Comparison of ENCODE assay signal across 30 cellular contexts in the genomic region with DNA sequence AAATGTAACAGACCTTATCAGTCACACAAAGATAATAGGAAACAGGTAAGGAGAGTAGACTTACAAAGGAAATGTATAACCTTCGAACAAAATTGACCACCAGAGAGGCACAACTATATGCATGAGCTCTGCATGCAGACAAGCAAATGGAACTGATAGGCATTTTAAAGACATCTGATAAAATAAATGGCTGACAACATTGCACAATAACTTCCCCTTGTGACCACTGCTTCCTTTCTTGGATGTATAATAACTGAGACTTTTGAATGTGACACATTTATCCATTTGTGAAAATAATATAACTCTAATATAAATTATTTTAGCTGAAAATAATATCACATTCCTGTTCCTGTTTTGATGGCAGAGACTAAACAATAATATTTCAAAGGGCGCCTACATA.
"Had no signal": no experiment of that assay in that cellular context is flagged by ENCODE, and none has a peak within 500 bp of the region (broad histone marks: within the 10 kb centered on the region; RNA-seq: fewer than 3 reads in every experiment).

No MANE protein-coding gene starts in this region.

- H2AFZ ChIP-seq: hepatocyte had no signal

- DNase-seq: activated CD4-positive, alpha-beta memory T cell treated with anti-CD3 and anti-CD28 coated beads for 36 hours; activated CD4-positive, alpha-beta T cell treated with anti-CD3 and anti-CD28 coated beads for 36 hours; activated CD4-positive, alpha-beta T cell treated with anti-CD3 and anti-CD28 coated beads, Interleukin-2, amount 10 ng/mL, durations not matched to agents 24 days and 14 days; activated CD4-positive, CD25-positive, alpha-beta regulatory T cell; activated CD4-positive, CD25-positive, alpha-beta regulatory T cell treated with anti-CD3 and anti-CD28 coated beads, Interleukin-2, amount 50 U/mL, for 72 hours; activated CD8-positive, alpha-beta memory T cell treated with anti-CD3 and anti-CD28 coated beads, Interleukin-2, amount 50 U/mL, for 48 hours; activated gamma-delta T cell; activated naive CD4-positive, alpha-beta T cell; activated naive CD4-positive, alpha-beta T cell treated with anti-CD3 and anti-CD28 coated beads, Interleukin-2, amount 10 ng/mL, durations not matched to agents 7 days and 5 days; activated naive CD8-positive, alpha-beta T cell treated with anti-CD3 and anti-CD28 coated beads, Interleukin-2, amount 10 ng/mL, durations not matched to agents 7 days and 5 days; activated T-cell treated with anti-CD3 and anti-CD28 coated beads for 4 hours; activated T-cell treated with anti-CD3 and anti-CD28 coated beads, Interleukin-2, amount 50 U/mL, for 24 hours; activated T-cell treated with anti-CD3 and anti-CD28 coated beads, Interleukin-2, amount 50 U/mL, for 72 hours; central memory CD4-positive, alpha-beta T cell; cerebellar nuclear complex; colonic mucosa; effector CD8-positive, alpha-beta T cell; esophagus squamous epithelium; foreskin melanocyte; glutamatergic neuron; heart left ventricle; T-helper 17 cell; T1000 had no signal

- H3K4me3 ChIP-seq: ascending aorta, breast epithelium, cardiac muscle cell, colonic mucosa, esophagus squamous epithelium, gastroesophageal sphincter, heart left ventricle, hepatocyte had no signal

- H3K79me2 ChIP-seq: hepatocyte had no signal

- H3K4me2 ChIP-seq: hepatocyte had no signal

- H3K27ac ChIP-seq: ascending aorta, breast epithelium, cardiac muscle cell, colonic mucosa, epithelial cell of prostate, esophagus squamous epithelium, gastroesophageal sphincter, heart left ventricle, hepatocyte had no signal

- H3K27me3 ChIP-seq: ascending aorta, breast epithelium, cardiac muscle cell, colonic mucosa, esophagus squamous epithelium, gastroesophageal sphincter, heart left ventricle, hepatocyte had no signal

- H3K36me3 ChIP-seq: ascending aorta, breast epithelium, cardiac muscle cell, colonic mucosa, esophagus squamous epithelium, gastroesophageal sphincter, heart left ventricle had no signal

- H3K4me1 ChIP-seq: ascending aorta, breast epithelium, colonic mucosa, esophagus squamous epithelium, gastroesophageal sphincter, heart left ventricle had no signal

- H3K9me3 ChIP-seq: ascending aorta, breast epithelium, colonic mucosa, esophagus squamous epithelium, gastroesophageal sphincter had no signal

- ATAC-seq: activated CD4-positive, alpha-beta T cell treated with anti-CD3 and anti-CD28 coated beads for 36 hours; activated naive CD4-positive, alpha-beta T cell treated with anti-CD3 and anti-CD28 coated beads, Interleukin-2, amount 50 U/mL, for 72 hours; activated T-cell treated with anti-CD3 and anti-CD28 coated beads, Interleukin-2, amount 50 U/mL, for 72 hours; gastroesophageal sphincter; heart left ventricle; T-helper 17 cell had no signal
